9 cellular contexts compared by ENCODE assay signal in genomic region chr12:14803830-14804160, GRCh38. TPM values are rescaled to one million over a fixed set of nuclear protein-coding genes. Genes with fewer than 3 reads are reported as not detected.
DNase-seq lines count a peak whose midpoint lies in the region; ATAC-seq and TF ChIP-seq lines count a peak whose summit lies in the region.
"Had no signal": no experiment of that assay in that cellular context is flagged by ENCODE, and none has a peak within 500 bp of the region (broad histone marks: within the 10 kb centered on the region; RNA-seq: fewer than 3 reads in every experiment).

No MANE protein-coding gene starts in this region.

- peak overlapping the region; percentile 91; the same call in 1 of the 2 replicates for H3K27ac ChIP-seq in C4-2B
- H3K27ac ChIP-seq in IMR-90 (ENCODE audit: insufficient read depth, low read length) = peak overlapping the region; percentile 27
- H3K27ac ChIP-seq in dorsolateral prefrontal cortex = peak overlapping the region in 58 of 59 donors; percentile 29 to 97 (median 84)
- H3K27ac ChIP-seq in neural progenitor cell = no peak overlapping the region

- no peaks in the 10 kb centered on the region for H3K9me3 ChIP-seq in IMR-90 (ENCODE audit: control insufficient read depth, insufficient read depth, low read length)
- no peaks in the 10 kb centered on the region for H3K9me3 ChIP-seq in neural progenitor cell (ENCODE audit: low read depth)

- no peak overlapping the region for H2BK15ac ChIP-seq in IMR-90 (ENCODE audit: low read depth, low read length)

- H3K23ac ChIP-seq in IMR-90 (ENCODE audit: low read depth, low read length) = peak overlapping the region; percentile 89

- peak overlapping the region; percentile 44 for H2BK120ac ChIP-seq in IMR-90 (ENCODE audit: low read depth, low read length)

- peak overlapping the region; percentile 69 to 95 for H4K8ac ChIP-seq in IMR-90 (ENCODE audit: low read depth in 2 of 2, low read length in 2 of 2)

- H3K4me1 Mint-ChIP-seq in neural progenitor cell = peaks cover 12% of the 10 kb centered on the region

- peak overlapping the region; percentile 90 for H3K14ac ChIP-seq in IMR-90 (replicated peaks; ENCODE audit: low read depth, low read length)

- H4K5ac ChIP-seq in IMR-90 (ENCODE audit: low read depth, low read length) = peak overlapping the region; percentile 42; the same call in 1 of the 2 replicates

- TF ChIP-seq CTCF in C4-2B (conservative IDR thresholded peaks at IDR 0.05) = no peak
- no peak for TF ChIP-seq CTCF in IMR-90 (conservative IDR thresholded peaks at IDR 0.05; ENCODE audit: low read depth, low read length)
- TF ChIP-seq CTCF in dorsolateral prefrontal cortex (IDR thresholded peaks at IDR 0.05 in 54 of 56, conservative IDR thresholded peaks at IDR 0.05 in 2 of 56; ENCODE audit: low read depth in 1 of 56, partially characterized antibody in 56 of 56) = peak in 1 of 56 donors; percentile 4
- TF ChIP-seq CTCF in neural progenitor cell (IDR thresholded peaks at IDR 0.05) = no peak

- no peaks in the 10 kb centered on the region for H3K27me3 ChIP-seq in IMR-90 (ENCODE audit: control insufficient read depth, insufficient read depth, low read length)
- H3K27me3 ChIP-seq in dorsolateral prefrontal cortex = no peaks in the 10 kb centered on the region
- no peaks in the 10 kb centered on the region for H3K27me3 ChIP-seq in neural progenitor cell

- H2BK20ac ChIP-seq in IMR-90 (ENCODE audit: low read depth, low read length) = peak overlapping the region; percentile 22; the same call in 1 of the 2 replicates

- peak overlapping the region; percentile 56; the same call in 1 of the 2 replicates for H4K91ac ChIP-seq in IMR-90 (ENCODE audit: insufficient read depth, low read depth, low read length)

- H3K4me2 ChIP-seq in IMR-90 (ENCODE audit: low read depth, low read length) (peak overlapping the region; percentile 73), neural progenitor cell (peak overlapping the region; percentile 80)

- no peaks in the 10 kb centered on the region for H3K9me1 ChIP-seq in IMR-90 (ENCODE audit: insufficient read depth, low read length)

- peak overlapping the region; percentile 78 for H2BK5ac ChIP-seq in IMR-90 (ENCODE audit: low read depth, low read length, poor library complexity, severe bottlenecking)

- H4K20me1 ChIP-seq in IMR-90 (ENCODE audit: insufficient read depth, low read length) (no peaks in the 10 kb centered on the region), neural progenitor cell (ENCODE audit: low read depth) (peaks cover 6% of the 10 kb centered on the region)

- H3K4me1 ChIP-seq in IMR-90 (ENCODE audit: control insufficient read depth, insufficient read depth, low read length) (no peaks in the 10 kb centered on the region), neural progenitor cell (peaks cover 14% of the 10 kb centered on the region)

- no peak overlapping the region for H2AK5ac ChIP-seq in IMR-90 (ENCODE audit: low read depth, low read length)

- CTCF ChIA-PET in IMR-90 (lab: Yijun Ruan, JAX) = interaction anchor here (1.1 kb wide), 1 partner anchor 41 kb away, joined by 3 read pairs; no protein-coding TSS in a partner anchor

- H3K56ac ChIP-seq in IMR-90 (ENCODE audit: extremely low read depth, insufficient read depth, low read length) = peak overlapping the region; percentile 97

- H3K9me3 Mint-ChIP-seq in neural progenitor cell = no peaks in the 10 kb centered on the region
- H3K9me3 Mint-ChIP-seq: natural killer cell treated with Interleukin-12 subunit alpha and Interleukin-12 subunit beta and Interleukin-15 and Interleukin-18, amount 100 ng/mL, for 72 hours had no signal

- DNase-seq in IMR-90 = no peak
- no peak for DNase-seq in dorsolateral prefrontal cortex
- DNase-seq in neural progenitor cell (ENCODE audit: low spot score) = no peak
- no peak for DNase-seq in activated naive CD4-positive, alpha-beta T cell treated with Interleukin-2 at 50 U/mL for 16 hours
- DNase-seq in AML-193 (lab: John Stamatoyannopoulos, UW) = no peak
- DNase-seq in activated CD4-positive, CD25-positive, alpha-beta regulatory T cell (lab: John Stamatoyannopoulos, UW) = no peak

- TF ChIP-seq POLR2A in IMR-90 (IDR thresholded peaks at IDR 0.05; ENCODE audit: low read depth, low read length) = no peak

- no peaks in the 10 kb centered on the region for H3K27me3 Mint-ChIP-seq in neural progenitor cell (ENCODE audit: insufficient read depth, low read depth)
- H3K27me3 Mint-ChIP-seq: natural killer cell treated with Interleukin-12 subunit alpha and Interleukin-12 subunit beta and Interleukin-15 and Interleukin-18, amount 100 ng/mL, for 72 hours had no signal

- H3K4ac ChIP-seq in IMR-90 (ENCODE audit: low read depth, low read length) = peak overlapping the region; percentile 56; the same call in 1 of the 2 replicates

- TF ChIP-seq RAD21 in IMR-90 (IDR thresholded peaks at IDR 0.05; ENCODE audit: low read length) = no peak

- H3F3A ChIP-seq in neural progenitor cell (ENCODE audit: low read depth) = peaks cover 4% of the 10 kb centered on the region

- H3K18ac ChIP-seq in IMR-90 (ENCODE audit: low read depth, low read length) = peak overlapping the region; percentile 44; the same call in 1 of the 2 replicates

- intact Hi-C loops in IMR-90 (cut with micrococcal nuclease) (loop anchor here (1.0 to 2.0 kb wide), 2 partner anchors 29 to 33 kb away; a partner anchor contains a TSS), dorsolateral prefrontal cortex (cut with DNase I) (loop anchor here in 1 of 2 donors (2.0 kb wide), 1 partner anchor 33 kb away; a partner anchor contains a TSS)

- H2AK9ac ChIP-seq in IMR-90 (replicated peaks; ENCODE audit: low read depth, low read length, poor library complexity) = no peak overlapping the region

- peaks cover 4 to 10% of the 10 kb centered on the region in 2 experiments; a peak in 3 of 4 replicates for H3K79me1 ChIP-seq in IMR-90 (ENCODE audit: low read depth in 1 of 2, low read length in 2 of 2)

- POLR2A ChIA-PET in IMR-90 (lab: Charles Lee; ENCODE audit: unreplicated experiment) = no interaction called here

- H3K79me2 ChIP-seq in neural progenitor cell (ENCODE audit: low read depth) = peaks cover 61% of the 10 kb centered on the region

- ATAC-seq in GM21529 (IDR thresholded peaks at IDR 0.05; ENCODE audit: unreplicated experiment) = peak; percentile 12
- peak; percentile 9 for ATAC-seq in IMR-90 (ENCODE audit: low read depth)

- H3K9ac ChIP-seq in IMR-90 (ENCODE audit: low read depth, low read length) = peak overlapping the region; percentile 87
- peak overlapping the region; percentile 79 for H3K9ac ChIP-seq in neural progenitor cell

- no peak overlapping the region for H3K27ac Mint-ChIP-seq in neural progenitor cell
- H3K27ac Mint-ChIP-seq: natural killer cell treated with Interleukin-12 subunit alpha and Interleukin-12 subunit beta and Interleukin-15 and Interleukin-18, amount 100 ng/mL, for 72 hours had no signal

- WGBS in IMR-90 (ENCODE audit: extremely low coverage in 2 of 2, insufficient read length in 1 of 2), 2 experiments = 0% methylated on average over 8 of the region's 12 CpGs; no CpG with 5 or more reads in 1 of the 2 experiments

- H3K4me3 Mint-ChIP-seq in neural progenitor cell = no peak overlapping the region
- H3K4me3 Mint-ChIP-seq: natural killer cell treated with Interleukin-12 subunit alpha and Interleukin-12 subunit beta and Interleukin-15 and Interleukin-18, amount 100 ng/mL, for 72 hours had no signal

- dilution Hi-C loops in IMR-90 (cut with HindIII; ENCODE audit: low sequenced_read_pairs, unreplicated experiment) = no loop called here

- H3K36me3 ChIP-seq in IMR-90 (ENCODE audit: control insufficient read depth, insufficient read depth, low read length) (peaks cover 3% of the 10 kb centered on the region; the same call in 1 of the 2 replicates), neural progenitor cell (no peaks in the 10 kb centered on the region)

- in situ Hi-C loops in IMR-90 (cut with MboI; ENCODE audit: low sequenced_read_pairs) = no loop called here

- H3K36me3 Mint-ChIP-seq in neural progenitor cell = no peaks in the 10 kb centered on the region

- no TSS peak for BruUV-seq in IMR-90 (replicated peaks; lab: Mats Ljungman, UMichigan)

- peak overlapping the region; percentile 69 for H3K4me3 ChIP-seq in IMR-90 (ENCODE audit: insufficient read depth, low read depth, low read length)
- peak overlapping the region; percentile 70 to 100 (median 95) for H3K4me3 ChIP-seq in dorsolateral prefrontal cortex
- H3K4me3 ChIP-seq in neural progenitor cell = peak overlapping the region; percentile 73

- H2AFZ ChIP-seq in IMR-90 (replicated peaks; ENCODE audit: low read length, poor library complexity) = peak overlapping the region; percentile 80
- peak overlapping the region; percentile 69 for H2AFZ ChIP-seq in neural progenitor cell (replicated peaks)

TF ChIP-seq in IMR-90, 13 proteins besides CTCF, POLR2A, EP300 and RAD21 (continues in another document):
- TF ChIP-seq RCOR1 (IDR thresholded peaks at IDR 0.05; ENCODE audit: insufficient replicate concordance, low read length) = no peak

RNA-seq across cellular contexts. Expression of gene C12orf60, which starts 0.3 kb away (rescaled TPM):
- total RNA-seq in IMR-90 (2012; rRNA removed) (1.1 TPM in 2 replicates), dorsolateral prefrontal cortex (1 to 10 TPM in 118 of 120 experiments, under 1 TPM in 2; 0.86 to 6.0 (median 2.5) TPM), neural progenitor cell (ENCODE audit: low replicate concordance) (5.4 and 7.0 TPM in 2 replicates)
- 0.57 and 1.1 TPM in 2 replicates for polyA plus RNA-seq in IMR-90 (2012; rRNA removed)
- 0.29 and 0.74 TPM in 2 replicates for polyA plus RNA-seq in IMR-90 (2012; cell fraction: cytosol; rRNA removed)
- 0.62 and 1.1 TPM in 2 replicates for polyA plus RNA-seq in IMR-90 (2012; cell fraction: nucleus; rRNA removed; ENCODE audit: low replicate concordance)

RNA-seq across cellular contexts. Expression of gene WBP11, which starts 0.5 kb away (rescaled TPM):
- total RNA-seq in IMR-90 (2012; rRNA removed) (2.5 and 3.9 TPM in 2 replicates), dorsolateral prefrontal cortex (10 to 100 TPM; 27.9 to 83.0 (median 52.0) TPM), neural progenitor cell (ENCODE audit: low replicate concordance) (41.6 and 53.5 TPM in 2 replicates)
- 18.1 and 18.3 TPM in 2 replicates for polyA plus RNA-seq in IMR-90 (2012; rRNA removed)
- polyA plus RNA-seq in IMR-90 (2012; cell fraction: cytosol; rRNA removed) = 5.3 and 7.4 TPM in 2 replicates
- 9.1 and 17.6 TPM in 2 replicates for polyA plus RNA-seq in IMR-90 (2012; cell fraction: nucleus; rRNA removed; ENCODE audit: low replicate concordance)

RNA-seq across cellular contexts. Expression of gene SMCO3, which starts 10.2 kb away (rescaled TPM):
- under 0.01 TPM in 2 replicates for total RNA-seq in IMR-90 (2012; rRNA removed)
- 0.07 TPM in 1 of 2 replicates, not detected in the other for polyA plus RNA-seq in IMR-90 (2012; rRNA removed)
- not detected in 2 replicates for polyA plus RNA-seq in IMR-90 (2012; cell fraction: cytosol; rRNA removed)
- not detected in 2 replicates for polyA plus RNA-seq in IMR-90 (2012; cell fraction: nucleus; rRNA removed; ENCODE audit: low replicate concordance)
- total RNA-seq in dorsolateral prefrontal cortex = not detected
- total RNA-seq in neural progenitor cell (ENCODE audit: low replicate concordance) = not detected in 2 replicates
- total RNA-seq: natural killer cell treated with Interleukin-12 subunit alpha and Interleukin-12 subunit beta and Interleukin-15 and Interleukin-18, amount 100 ng/mL, for 72 hours had no signal

RNA-seq across cellular contexts. Expression of gene ART4, which starts 39.5 kb away (rescaled TPM):
- total RNA-seq in IMR-90 (2012; rRNA removed) (not detected in 2 replicates), dorsolateral prefrontal cortex (1 to 10 TPM in 5 of 120 experiments, under 1 TPM in 23, not detected in 92; 0.07 to 3.8 (median 0.48) TPM), neural progenitor cell (ENCODE audit: low replicate concordance) (not detected in 2 replicates)
- polyA plus RNA-seq in IMR-90 (2012; rRNA removed) = not detected in 2 replicates
- not detected in 2 replicates for polyA plus RNA-seq in IMR-90 (2012; cell fraction: cytosol; rRNA removed)
- not detected in 2 replicates for polyA plus RNA-seq in IMR-90 (2012; cell fraction: nucleus; rRNA removed; ENCODE audit: low replicate concordance)
- total RNA-seq: natural killer cell treated with Interleukin-12 subunit alpha and Interleukin-12 subunit beta and Interleukin-15 and Interleukin-18, amount 100 ng/mL, for 72 hours had no signal
